ENCODE assay signal across 27 cellular contexts in genomic region chr18:12995952-12996477, GRCh38.
"Had no signal": no experiment of that assay in that cellular context is flagged by ENCODE, and none has a peak within 500 bp of the region (broad histone marks: within the 10 kb centered on the region; RNA-seq: fewer than 3 reads in every experiment).

No MANE protein-coding gene starts in this region.

- H3K27ac Mint-ChIP-seq: activated CD4-positive, alpha-beta memory T cell treated with anti-CD3 and anti-CD28 coated beads, Interleukin-2, amount 10 ng/mL, durations not matched to agents 7 days and 5 days; activated CD4-positive, alpha-beta T cell treated with anti-CD3 and anti-CD28 coated beads, Interleukin-2, amount 10 ng/mL, durations not matched to agents 7 days and 5 days; activated naive CD4-positive, alpha-beta T cell treated with anti-CD3 and anti-CD28 coated beads, Interleukin-2, amount 10 ng/mL, durations not matched to agents 7 days and 5 days; activated naive CD8-positive, alpha-beta T cell treated with anti-CD3 and anti-CD28 coated beads, Interleukin-2, amount 10 ng/mL, durations not matched to agents 7 days and 5 days; activated T-cell treated with anti-CD3 and anti-CD28 coated beads, Interleukin-2, amount 50 U/mL, for 24 hours; brain; nephron; stimulated activated naive CD8-positive, alpha-beta T cell treated with anti-CD3 and anti-CD28 coated beads, Interleukin-15, Interleukin-2, amounts not matched to agents 100 ng/mL and 50 ng/mL, for 24 hours had no signal

- ATAC-seq: gastrocnemius medialis, left lung, lower lobe of right lung, sciatic nerve had no signal

- H3K36me3 ChIP-seq: colonic mucosa, gastrocnemius medialis had no signal

- H3K4me3 Mint-ChIP-seq: activated CD4-positive, alpha-beta memory T cell treated with anti-CD3 and anti-CD28 coated beads, Interleukin-2, amount 10 ng/mL, durations not matched to agents 7 days and 5 days; activated CD4-positive, alpha-beta T cell treated with anti-CD3 and anti-CD28 coated beads, Interleukin-2, amount 10 ng/mL, durations not matched to agents 7 days and 5 days; activated naive CD4-positive, alpha-beta T cell treated with anti-CD3 and anti-CD28 coated beads, Interleukin-2, amount 10 ng/mL, durations not matched to agents 7 days and 5 days; activated naive CD8-positive, alpha-beta T cell treated with anti-CD3 and anti-CD28 coated beads, Interleukin-2, amount 10 ng/mL, durations not matched to agents 7 days and 5 days; activated T-cell treated with anti-CD3 and anti-CD28 coated beads, Interleukin-2, amount 50 U/mL, for 24 hours; brain; nephron; stimulated activated naive CD8-positive, alpha-beta T cell treated with anti-CD3 and anti-CD28 coated beads, Interleukin-15, Interleukin-2, amounts not matched to agents 100 ng/mL and 50 ng/mL, for 24 hours had no signal

- H3K27ac ChIP-seq: ascending aorta, cardiac muscle cell, colonic mucosa, dorsolateral prefrontal cortex, gastrocnemius medialis, left lung, lower lobe of right lung, skin epidermis, upper lobe of left lung had no signal

- H3K27me3 ChIP-seq: ascending aorta, cardiac muscle cell, colonic mucosa, dorsolateral prefrontal cortex, gastrocnemius medialis, left lung, upper lobe of left lung had no signal

- DNase-seq: activated CD4-positive, alpha-beta memory T cell treated with anti-CD3 and anti-CD28 coated beads, Interleukin-2, amount 10 ng/mL, durations not matched to agents 7 days and 5 days; activated CD4-positive, alpha-beta T cell treated with anti-CD3 and anti-CD28 coated beads for 1 hour; activated CD4-positive, alpha-beta T cell treated with anti-CD3 and anti-CD28 coated beads, Interleukin-2, amount 10 ng/mL, durations not matched to agents 7 days and 5 days; activated CD8-positive, alpha-beta memory T cell treated with anti-CD3 and anti-CD28 coated beads, Interleukin-2, amount 50 U/mL, for 48 hours; activated gamma-delta T cell; activated naive CD4-positive, alpha-beta T cell treated with anti-CD3 and anti-CD28 coated beads, Interleukin-2, amount 10 ng/mL, durations not matched to agents 7 days and 5 days; activated naive CD8-positive, alpha-beta T cell treated with anti-CD3 and anti-CD28 coated beads, Interleukin-2, amount 10 ng/mL, durations not matched to agents 7 days and 5 days; activated T-cell treated with anti-CD3 and anti-CD28 coated beads, Interleukin-2, amount 50 U/mL, for 24 hours; cerebellar nuclear complex; colonic mucosa; dorsolateral prefrontal cortex; effector memory CD4-positive, alpha-beta T cell; gastrocnemius medialis; glutamatergic neuron; left lung; lower lobe of right lung; posterior cingulate gyrus; stimulated activated CD4-positive, alpha-beta T cell treated with anti-CD3 and anti-CD28 coated beads, Interleukin-12 subunit alpha, Interleukin-12 subunit beta, amount 100 ng/mL, for 4 hours; stimulated activated CD4-positive, alpha-beta T cell treated with anti-CD3 and anti-CD28 coated beads, Interleukin-4, amount 100 ng/mL, for 1 hour; upper lobe of left lung had no signal

- H3K36me3 Mint-ChIP-seq: brain had no signal

- H3K9me3 ChIP-seq: ascending aorta, colonic mucosa, gastrocnemius medialis, left lung, lower lobe of right lung, upper lobe of left lung had no signal

- H3K9me3 Mint-ChIP-seq: activated CD4-positive, alpha-beta memory T cell treated with anti-CD3 and anti-CD28 coated beads, Interleukin-2, amount 10 ng/mL, durations not matched to agents 7 days and 5 days; activated CD4-positive, alpha-beta T cell treated with anti-CD3 and anti-CD28 coated beads, Interleukin-2, amount 10 ng/mL, durations not matched to agents 7 days and 5 days; activated naive CD4-positive, alpha-beta T cell treated with anti-CD3 and anti-CD28 coated beads, Interleukin-2, amount 10 ng/mL, durations not matched to agents 7 days and 5 days; activated naive CD8-positive, alpha-beta T cell treated with anti-CD3 and anti-CD28 coated beads, Interleukin-2, amount 10 ng/mL, durations not matched to agents 7 days and 5 days; activated T-cell treated with anti-CD3 and anti-CD28 coated beads, Interleukin-2, amount 50 U/mL, for 24 hours; brain; nephron; stimulated activated naive CD8-positive, alpha-beta T cell treated with anti-CD3 and anti-CD28 coated beads, Interleukin-15, Interleukin-2, amounts not matched to agents 100 ng/mL and 50 ng/mL, for 24 hours had no signal

- H3K4me3 ChIP-seq: ascending aorta, cardiac muscle cell, colonic mucosa, dorsolateral prefrontal cortex, gastrocnemius medialis, left lung, lower lobe of right lung, skin epidermis, upper lobe of left lung had no signal
